ENCODE assay signal across 8 cellular contexts in genomic region chr13:76885203-76886004, GRCh38. TPM values are rescaled to one million over a fixed set of nuclear protein-coding genes. Genes with fewer than 3 reads are reported as not detected.
DNase-seq lines count a peak whose midpoint lies in the region; ATAC-seq and TF ChIP-seq lines count a peak whose summit lies in the region.

No MANE protein-coding gene starts in this region.

- peak overlapping the region; percentile 79 to 98 (median 92) for H3K4me2 ChIP-seq in BLaER1 treated with 17β-estradiol and CSF1 and Interleukin-3, amounts not matched to agents 10 nM and 100 nM
- peak overlapping the region; percentile 98 for H3K4me2 ChIP-seq in OCI-LY1 (ENCODE audit: low read length)
- peak overlapping the region; percentile 87 for H3K4me2 ChIP-seq in fibroblast of lung (ENCODE audit: extremely low read depth, insufficient read depth, low read length)

- peaks cover 28% of the 10 kb centered on the region for H3K4me1 Mint-ChIP-seq in nephron

- H3K4me3 ChIP-seq in BLaER1 treated with 17β-estradiol and CSF1 and Interleukin-3, amounts not matched to agents 10 nM and 100 nM: peak overlapping the region; percentile 74 to 99 (median 94)
- H3K4me3 ChIP-seq in OCI-LY1 (ENCODE audit: low read depth, low read length, poor library complexity, severe bottlenecking) (peak overlapping the region; percentile 77), fibroblast of lung (replicated peaks in 1 of 4; ENCODE audit: control extremely low read depth in 1 of 4, insufficient read depth in 1 of 4, low read depth in 3 of 4, low read length in 4 of 4) (peak overlapping the region; percentile 67 to 83 (median 72)), subcutaneous abdominal adipose tissue (ENCODE audit: low read depth in 1 of 5, low read length in 5 of 5) (peak overlapping the region; percentile 77 to 96 (median 93))

- H3K27ac Mint-ChIP-seq in nephron: peak overlapping the region; percentile 87 to 94 (median 93)

- no peaks in the 10 kb centered on the region for H3F3A ChIP-seq in OCI-LY1 (ENCODE audit: insufficient read depth, low read length)

- H3K27me3 ChIP-seq in BLaER1 treated with 17β-estradiol and CSF1 and Interleukin-3, amounts not matched to agents 10 nM and 100 nM: no peaks in the 10 kb centered on the region
- H3K27me3 ChIP-seq in OCI-LY1 (ENCODE audit: insufficient read depth, low read length) (peaks cover 4% of the 10 kb centered on the region; the same call in 1 of the 2 replicates), fibroblast of lung (ENCODE audit: control insufficient read depth, insufficient read depth, low read length) (no peaks in the 10 kb centered on the region), subcutaneous abdominal adipose tissue (ENCODE audit: control insufficient read depth in 5 of 5, insufficient read depth in 4 of 5, low read length in 5 of 5) (no peaks in the 10 kb centered on the region)

- H3K36me3 Mint-ChIP-seq in nephron (ENCODE audit: low read depth): peaks cover 6% of the 10 kb centered on the region

- H3K27me3 Mint-ChIP-seq in nephron (ENCODE audit: low read depth): peaks cover 27% of the 10 kb centered on the region

- peak; percentile 57 for ATAC-seq in HG03354 (IDR thresholded peaks at IDR 0.05; ENCODE audit: poor library complexity, severe bottlenecking, unreplicated experiment)

- peaks cover 0 to 45% (median 34%) of the 10 kb centered on the region in 11 experiments; a peak in 15 of 22 replicates for H3K36me3 ChIP-seq in BLaER1 treated with 17β-estradiol and CSF1 and Interleukin-3, amounts not matched to agents 10 nM and 100 nM
- H3K36me3 ChIP-seq in OCI-LY1 (ENCODE audit: insufficient read depth, low read length) (no peaks in the 10 kb centered on the region), fibroblast of lung (ENCODE audit: control insufficient read depth, insufficient read depth, low read length) (no peaks in the 10 kb centered on the region), subcutaneous abdominal adipose tissue (ENCODE audit: control insufficient read depth in 5 of 5, insufficient read depth in 5 of 5, low read length in 5 of 5) (peaks cover 0 to 3% (median 0%) of the 10 kb centered on the region in 5 donors)

- DNase-seq in GM19238 (ENCODE audit: insufficient read length, low spot score): peak; percentile 37
- DNase-seq in activated T-helper 1 cell treated with anti-CD3 and anti-CD28 coated beads, Interleukin-2, amount 50 U/mL, for 16 hours (ENCODE audit: low read depth in 1 of 2, low spot score in 1 of 2): peak; percentile 15 to 23
- peak; percentile 71 to 86 for DNase-seq in fibroblast of lung (ENCODE audit: low read depth in 2 of 2)

- TF ChIP-seq CTCF in OCI-LY1 (IDR thresholded peaks at IDR 0.05; ENCODE audit: low read length) (peak; percentile 18; the same call in 1 of the 2 replicates), fibroblast of lung (conservative IDR thresholded peaks at IDR 0.05 in 1 of 2, IDR thresholded peaks at IDR 0.05 in 1 of 2; ENCODE audit: low read depth in 1 of 2, low read length in 2 of 2) (peak; percentile 8 to 53), nephron (IDR thresholded peaks at IDR 0.05; ENCODE audit: unreplicated experiment in 3 of 3) (peak; percentile 30 to 42 (median 37))

- H3K9me3 Mint-ChIP-seq in nephron: no peaks in the 10 kb centered on the region

- H3K4me1 ChIP-seq in BLaER1 treated with 17β-estradiol and CSF1 and Interleukin-3, amounts not matched to agents 10 nM and 100 nM: peaks cover 14 to 47% (median 37%) of the 10 kb centered on the region in 10 experiments
- H3K4me1 ChIP-seq in OCI-LY1 (ENCODE audit: insufficient read depth, low read length, severe bottlenecking): peaks cover 23% of the 10 kb centered on the region
- peaks cover 6% of the 10 kb centered on the region for H3K4me1 ChIP-seq in fibroblast of lung (ENCODE audit: control insufficient read depth, extremely low read depth, insufficient read depth, low read length)
- peaks cover 1 to 52% (median 38%) of the 10 kb centered on the region in 5 donors for H3K4me1 ChIP-seq in subcutaneous abdominal adipose tissue (ENCODE audit: control insufficient read depth in 5 of 5, insufficient read depth in 5 of 5, low read length in 5 of 5)

- H3K27ac ChIP-seq in BLaER1 treated with 17β-estradiol and CSF1 and Interleukin-3, amounts not matched to agents 10 nM and 100 nM: peak overlapping the region; percentile 89 to 98 (median 96)
- H3K27ac ChIP-seq in OCI-LY1 (ENCODE audit: low read depth, low read length, poor library complexity, severe bottlenecking) (no peak overlapping the region), fibroblast of lung (ENCODE audit: insufficient read depth, low read length) (peak overlapping the region; percentile 52), subcutaneous abdominal adipose tissue (ENCODE audit: low read depth, low read length) (peak overlapping the region; percentile 83)

- H3K9me2 ChIP-seq in OCI-LY1 (ENCODE audit: low read depth, low read length): no peaks in the 10 kb centered on the region

- peaks cover 0 to 23% (median 19%) of the 10 kb centered on the region in 11 experiments; a peak in 13 of 22 replicates for H4K20me1 ChIP-seq in BLaER1 treated with 17β-estradiol and CSF1 and Interleukin-3, amounts not matched to agents 10 nM and 100 nM
- H4K20me1 ChIP-seq in OCI-LY1 (ENCODE audit: insufficient read depth, low read length) (no peaks in the 10 kb centered on the region), fibroblast of lung (ENCODE audit: control insufficient read depth, extremely low read depth, insufficient read depth, low read length) (no peaks in the 10 kb centered on the region)

- peak overlapping the region; percentile 89 to 99 (median 94) for H3K9ac ChIP-seq in BLaER1 treated with 17β-estradiol and CSF1 and Interleukin-3, amounts not matched to agents 10 nM and 100 nM
- H3K9ac ChIP-seq in OCI-LY1 (ENCODE audit: low read length): peak overlapping the region; percentile 65
- H3K9ac ChIP-seq in fibroblast of lung (ENCODE audit: insufficient read depth, low read length): peak overlapping the region; percentile 64
- peak overlapping the region; percentile 26 to 79 (median 77) for H3K9ac ChIP-seq in subcutaneous abdominal adipose tissue (ENCODE audit: low read length in 5 of 5)

- H3K79me2 ChIP-seq in OCI-LY1 (ENCODE audit: insufficient read depth, low read length) (no peaks in the 10 kb centered on the region), fibroblast of lung (ENCODE audit: control insufficient read depth, insufficient read depth, low read length) (peaks cover 18% of the 10 kb centered on the region)

- H3K9me3 ChIP-seq in BLaER1 treated with 17β-estradiol and CSF1 and Interleukin-3, amounts not matched to agents 10 nM and 100 nM (replicated peaks in 1 of 11): peaks cover 0 to 30% (median 5%) of the 10 kb centered on the region in 11 experiments; a peak in 7 of 22 replicates
- no peaks in the 10 kb centered on the region for H3K9me3 ChIP-seq in OCI-LY1 (ENCODE audit: low read length)
- H3K9me3 ChIP-seq in fibroblast of lung (ENCODE audit: control insufficient read depth, insufficient read depth, low read depth, low read length): no peaks in the 10 kb centered on the region
- no peaks in the 10 kb centered on the region for H3K9me3 ChIP-seq in subcutaneous abdominal adipose tissue (ENCODE audit: control insufficient read depth in 5 of 5, low read length in 5 of 5)

- peak overlapping the region; percentile 91 to 95 (median 95) for H3K4me3 Mint-ChIP-seq in nephron

- H2AFZ ChIP-seq in OCI-LY1 (ENCODE audit: low read length): 0 out of 2 replicates have a peak overlapping the region, but pooled peaks have one; percentile 61
- peak overlapping the region; percentile 72 for H2AFZ ChIP-seq in fibroblast of lung (ENCODE audit: low read length)

RNA-seq across cellular contexts. Expression of gene KCTD12, which starts 0.8 kb away (rescaled TPM):
- 35.3 and 36.5 TPM in 2 replicates for total RNA-seq in fibroblast of lung
- 9.9 and 48.2 TPM in 2 replicates for polyA plus RNA-seq in fibroblast of lung
- 11.5 and 50.8 TPM in 2 replicates for polyA plus RNA-seq in fibroblast of lung (2012)
- 6.5 and 55.8 TPM in 2 replicates for polyA minus RNA-seq in fibroblast of lung (ENCODE audit: low replicate concordance)

Comparison
In these comparisons a context has a peak if more than half of its experiments do, and no peak if none do; other contexts are left out.
1. DNase-seq: peak in every context shown above with its lines; median percentile 78 in fibroblast of lung; 37 in GM19238; 19 in activated T-helper 1 cell treated with anti-CD3 and anti-CD28 coated beads, Interleukin-2, amount 50 U/mL, for 16 hours.